Comparison of ENCODE assay signal across 29 cellular contexts in the genomic region with DNA sequence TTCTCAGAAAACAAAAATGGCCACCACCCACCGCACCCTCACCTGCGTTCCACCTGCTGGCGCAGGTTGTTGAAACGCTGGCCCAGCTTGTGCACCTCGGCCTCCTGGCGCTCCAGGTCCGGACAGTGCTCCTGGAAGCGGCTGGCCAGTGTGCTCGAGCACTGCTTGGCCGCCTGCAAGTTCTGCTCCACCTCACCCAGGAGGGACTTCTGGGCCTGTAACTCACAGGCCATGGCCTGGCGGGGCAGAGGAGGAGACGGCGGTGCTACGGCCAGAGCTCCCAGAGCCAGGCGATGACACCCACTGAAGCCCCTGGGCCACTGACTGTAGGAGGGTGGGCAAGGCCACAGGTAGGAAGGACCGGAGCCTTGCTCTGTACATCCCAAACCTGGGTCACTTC. TPM values are rescaled to one million over a fixed set of nuclear protein-coding genes. Genes with fewer than 3 reads are reported as not detected.
"Had no signal": no experiment of that assay in that cellular context is flagged by ENCODE, and none has a peak within 500 bp of the region (broad histone marks: within the 10 kb centered on the region; RNA-seq: fewer than 3 reads in every experiment).

No MANE protein-coding gene starts in this region.

- H3K36me3 ChIP-seq: SJCRH30 had no signal

- H3K27ac Mint-ChIP-seq: activated CD8-positive, alpha-beta T cell treated with anti-CD3 and anti-CD28 coated beads, Interleukin-2, amount 10 ng/mL, durations not matched to agents 7 days and 5 days; activated naive CD4-positive, alpha-beta T cell treated with anti-CD3 and anti-CD28 coated beads, Interleukin-2, amount 50 U/mL, for 24 hours; activated naive CD8-positive, alpha-beta T cell treated with anti-CD3 and anti-CD28 coated beads, Interleukin-2, amount 10 ng/mL, durations not matched to agents 7 days and 5 days; activated T-cell treated with anti-CD3 and anti-CD28 coated beads, Interleukin-2, amount 50 U/mL, for 24 hours; activated T-helper 2 cell treated with anti-CD3 and anti-CD28 coated beads, Interferon-gamma antibody, Interleukin-2, Interleukin-4, amounts not matched to agents 10 μg/mL and 5 μg/mL and 100 μg/mL, durations not matched to agents 14 hours and 24 hours and 36 hours had no signal

- H3K27ac ChIP-seq: ascending aorta, cardiac muscle cell, SJCRH30, SK-N-MC, WERI-Rb-1 had no signal

- H3K4me3 Mint-ChIP-seq: activated CD8-positive, alpha-beta T cell treated with anti-CD3 and anti-CD28 coated beads, Interleukin-2, amount 10 ng/mL, durations not matched to agents 7 days and 5 days; activated naive CD4-positive, alpha-beta T cell treated with anti-CD3 and anti-CD28 coated beads, Interleukin-2, amount 50 U/mL, for 24 hours; activated naive CD8-positive, alpha-beta T cell treated with anti-CD3 and anti-CD28 coated beads, Interleukin-2, amount 10 ng/mL, durations not matched to agents 7 days and 5 days; activated T-cell treated with anti-CD3 and anti-CD28 coated beads, Interleukin-2, amount 50 U/mL, for 24 hours; central memory CD8-positive, alpha-beta T cell had no signal

- H3K27me3 Mint-ChIP-seq: activated naive CD4-positive, alpha-beta T cell treated with anti-CD3 and anti-CD28 coated beads, Interleukin-2, amount 50 U/mL, for 24 hours; activated naive CD8-positive, alpha-beta T cell treated with anti-CD3 and anti-CD28 coated beads, Interleukin-2, amount 10 ng/mL, durations not matched to agents 7 days and 5 days; activated T-cell treated with anti-CD3 and anti-CD28 coated beads, Interleukin-2, amount 50 U/mL, for 24 hours; central memory CD8-positive, alpha-beta T cell had no signal

- H3K4me1 ChIP-seq: ascending aorta had no signal

- ATAC-seq: activated CD8-positive, alpha-beta T cell treated with anti-CD3 and anti-CD28 coated beads, Interleukin-2, amount 10 ng/mL, durations not matched to agents 7 days and 5 days had no signal

- H3K9me3 ChIP-seq: ascending aorta, SJCRH30 had no signal

- H3K27me3 ChIP-seq: ascending aorta, cardiac muscle cell, SJCRH30 had no signal

- H3K4me3 ChIP-seq: ascending aorta, cardiac muscle cell, SJCRH30, SK-N-MC had no signal

- H3K9me3 Mint-ChIP-seq: activated naive CD4-positive, alpha-beta T cell treated with anti-CD3 and anti-CD28 coated beads, Interleukin-2, amount 50 U/mL, for 24 hours; activated naive CD8-positive, alpha-beta T cell treated with anti-CD3 and anti-CD28 coated beads, Interleukin-2, amount 10 ng/mL, durations not matched to agents 7 days and 5 days; activated T-cell treated with anti-CD3 and anti-CD28 coated beads, Interleukin-2, amount 50 U/mL, for 24 hours; activated T-helper 2 cell treated with anti-CD3 and anti-CD28 coated beads, Interferon-gamma antibody, Interleukin-2, Interleukin-4, amounts not matched to agents 10 μg/mL and 5 μg/mL and 100 μg/mL, durations not matched to agents 14 hours and 24 hours and 36 hours; central memory CD8-positive, alpha-beta T cell had no signal

- H3K4me1 Mint-ChIP-seq: activated naive CD4-positive, alpha-beta T cell treated with anti-CD3 and anti-CD28 coated beads, Interleukin-2, amount 50 U/mL, for 24 hours had no signal

- DNase-seq: activated CD4-positive, alpha-beta T cell treated with anti-CD3 and anti-CD28 coated beads for 1 hour; activated CD4-positive, alpha-beta T cell treated with anti-CD3 and anti-CD28 coated beads for 48 hours; activated CD4-positive, alpha-beta T cell treated with anti-CD3 and anti-CD28 coated beads, Interleukin-2, amount 50 U/mL, for 48 hours; activated CD4-positive, CD25-positive, alpha-beta regulatory T cell; activated CD8-positive, alpha-beta T cell treated with anti-CD3 and anti-CD28 coated beads, Interleukin-2, amount 10 ng/mL, durations not matched to agents 7 days and 5 days; activated gamma-delta T cell; activated naive CD4-positive, alpha-beta T cell treated with Interleukin-2 at 50 U/mL for 16 hours; activated naive CD8-positive, alpha-beta T cell treated with anti-CD3 and anti-CD28 coated beads, Interleukin-2, amount 10 ng/mL, durations not matched to agents 7 days and 5 days; activated T-cell treated with anti-CD3 and anti-CD28 coated beads, Interleukin-2, amount 50 U/mL, for 24 hours; amygdala; NCI-H1092 treated with DMSO at 0.1 percent for 48 hours; NCI-H187 treated with DMSO at 0.1 percent for 48 hours; NCI-H2081; NCI-H226; NCI-H446 treated with DMSO at 0.1 percent for 48 hours; NCI-H524; NCI-H69; SHP77; SJCRH30; T1000; WERI-Rb-1 had no signal

RNA-seq across cellular contexts. Expression of a gene that starts 46.3 kb away (rescaled TPM):
- total RNA-seq: activated CD8-positive, alpha-beta T cell treated with anti-CD3 and anti-CD28 coated beads, Interleukin-2, amount 10 ng/mL, durations not matched to agents 7 days and 5 days; activated naive CD8-positive, alpha-beta T cell treated with anti-CD3 and anti-CD28 coated beads, Interleukin-2, amount 10 ng/mL, durations not matched to agents 7 days and 5 days; activated T-helper 2 cell treated with anti-CD3 and anti-CD28 coated beads, Interferon-gamma antibody, Interleukin-2, Interleukin-4, amounts not matched to agents 10 μg/mL and 5 μg/mL and 100 μg/mL, durations not matched to agents 14 hours and 24 hours and 36 hours; T-helper 1 cell treated with Interleukin-12 subunit alpha and Interleukin-12 subunit beta and Interleukin-4 antibody, amounts not matched to agents 30 ng/mL and 1 ng/mL, for 36 hours; T-helper 2 cell treated with Interferon-gamma antibody and Interleukin-4, amounts not matched to agents 100 ng/mL and 5 ng/mL, for 36 hours had no signal
